In genomic region chr6:163867518-163868292, GRCh38 we compare ENCODE assay signal across 17 cellular contexts.
"Had no signal": no experiment of that assay in that cellular context is flagged by ENCODE, and none has a peak within 500 bp of the region (broad histone marks: within the 10 kb centered on the region; RNA-seq: fewer than 3 reads in every experiment).

No MANE protein-coding gene starts in this region.

- H3K4me3 ChIP-seq: esophagus squamous epithelium, pancreas, smooth muscle cell, thoracic aorta, upper lobe of left lung had no signal

- H3K36me3 Mint-ChIP-seq: activated CD8-positive, alpha-beta memory T cell treated with anti-CD3 and anti-CD28 coated beads, Interleukin-2, amount 10 ng/mL, durations not matched to agents 7 days and 5 days; activated naive CD8-positive, alpha-beta T cell; stimulated activated memory B cell treated with anti-CD40 and anti-IgM and Interleukin-4, amounts not matched to agents 10 μg/mL and 1 μg/mL and 100 μg/mL, for 72 hours had no signal

- ATAC-seq: activated CD8-positive, alpha-beta memory T cell treated with anti-CD3 and anti-CD28 coated beads, Interleukin-2, amount 10 ng/mL, durations not matched to agents 7 days and 5 days; left lobe of liver; pancreas; sciatic nerve; stimulated activated memory B cell treated with anti-CD40 and anti-IgM and Interleukin-4, amounts not matched to agents 10 μg/mL and 1 μg/mL and 100 μg/mL, for 72 hours had no signal

- H3K27ac ChIP-seq: esophagus squamous epithelium, pancreas, thoracic aorta, upper lobe of left lung, WERI-Rb-1 had no signal

- DNase-seq: activated CD4-positive, alpha-beta memory T cell treated with anti-CD3 and anti-CD28 coated beads, Interleukin-2, amount 10 ng/mL, durations not matched to agents 7 days and 5 days; activated CD4-positive, alpha-beta T cell treated with anti-CD3 and anti-CD28 coated beads for 4 hours; activated CD8-positive, alpha-beta memory T cell treated with anti-CD3 and anti-CD28 coated beads, Interleukin-2, amount 10 ng/mL, durations not matched to agents 7 days and 5 days; effector CD8-positive, alpha-beta T cell; esophagus squamous epithelium; pancreas; stimulated activated CD4-positive, alpha-beta T cell treated with anti-CD3 and anti-CD28 coated beads, Interleukin-4, amount 100 ng/mL, for 1 hour; WERI-Rb-1 had no signal

- H3K27me3 Mint-ChIP-seq: activated CD4-positive, alpha-beta memory T cell treated with anti-CD3 and anti-CD28 coated beads, Interleukin-2, amount 10 ng/mL, durations not matched to agents 7 days and 5 days; activated CD8-positive, alpha-beta memory T cell treated with anti-CD3 and anti-CD28 coated beads, Interleukin-2, amount 10 ng/mL, durations not matched to agents 7 days and 5 days had no signal

- H3K9me3 Mint-ChIP-seq: activated CD4-positive, alpha-beta memory T cell treated with anti-CD3 and anti-CD28 coated beads, Interleukin-2, amount 10 ng/mL, durations not matched to agents 7 days and 5 days; stimulated activated memory B cell treated with anti-CD40 and anti-IgM and Interleukin-4, amounts not matched to agents 10 μg/mL and 1 μg/mL and 100 μg/mL, for 72 hours had no signal

- H3K4me2 ChIP-seq: smooth muscle cell had no signal

- H3K36me3 ChIP-seq: esophagus squamous epithelium, pancreas, thoracic aorta, upper lobe of left lung, WERI-Rb-1 had no signal

- H3K4me3 Mint-ChIP-seq: activated CD4-positive, alpha-beta memory T cell treated with anti-CD3 and anti-CD28 coated beads, Interleukin-2, amount 10 ng/mL, durations not matched to agents 7 days and 5 days; activated CD8-positive, alpha-beta memory T cell treated with anti-CD3 and anti-CD28 coated beads, Interleukin-2, amount 10 ng/mL, durations not matched to agents 7 days and 5 days; activated naive CD8-positive, alpha-beta T cell; stimulated activated memory B cell treated with anti-CD40 and anti-IgM and Interleukin-4, amounts not matched to agents 10 μg/mL and 1 μg/mL and 100 μg/mL, for 72 hours had no signal

- FAIRE-seq: endothelial cell of umbilical vein, keratinocyte, pancreas had no signal

- H3K27me3 ChIP-seq: esophagus squamous epithelium, pancreas, upper lobe of left lung had no signal

- H3K9me3 ChIP-seq: esophagus squamous epithelium, pancreas, thoracic aorta, upper lobe of left lung had no signal

- H3K4me1 Mint-ChIP-seq: activated CD4-positive, alpha-beta memory T cell treated with anti-CD3 and anti-CD28 coated beads, Interleukin-2, amount 10 ng/mL, durations not matched to agents 7 days and 5 days; activated CD8-positive, alpha-beta memory T cell treated with anti-CD3 and anti-CD28 coated beads, Interleukin-2, amount 10 ng/mL, durations not matched to agents 7 days and 5 days; stimulated activated memory B cell treated with anti-CD40 and anti-IgM and Interleukin-4, amounts not matched to agents 10 μg/mL and 1 μg/mL and 100 μg/mL, for 72 hours had no signal

- H3K4me1 ChIP-seq: esophagus squamous epithelium, pancreas, upper lobe of left lung had no signal

- H3K27ac Mint-ChIP-seq: activated CD4-positive, alpha-beta memory T cell treated with anti-CD3 and anti-CD28 coated beads, Interleukin-2, amount 10 ng/mL, durations not matched to agents 7 days and 5 days; activated CD8-positive, alpha-beta memory T cell treated with anti-CD3 and anti-CD28 coated beads, Interleukin-2, amount 10 ng/mL, durations not matched to agents 7 days and 5 days; activated naive CD8-positive, alpha-beta T cell; stimulated activated memory B cell treated with anti-CD40 and anti-IgM and Interleukin-4, amounts not matched to agents 10 μg/mL and 1 μg/mL and 100 μg/mL, for 72 hours had no signal
